Comparison of ENCODE assay signal across 8 cellular contexts in the genomic region with DNA sequence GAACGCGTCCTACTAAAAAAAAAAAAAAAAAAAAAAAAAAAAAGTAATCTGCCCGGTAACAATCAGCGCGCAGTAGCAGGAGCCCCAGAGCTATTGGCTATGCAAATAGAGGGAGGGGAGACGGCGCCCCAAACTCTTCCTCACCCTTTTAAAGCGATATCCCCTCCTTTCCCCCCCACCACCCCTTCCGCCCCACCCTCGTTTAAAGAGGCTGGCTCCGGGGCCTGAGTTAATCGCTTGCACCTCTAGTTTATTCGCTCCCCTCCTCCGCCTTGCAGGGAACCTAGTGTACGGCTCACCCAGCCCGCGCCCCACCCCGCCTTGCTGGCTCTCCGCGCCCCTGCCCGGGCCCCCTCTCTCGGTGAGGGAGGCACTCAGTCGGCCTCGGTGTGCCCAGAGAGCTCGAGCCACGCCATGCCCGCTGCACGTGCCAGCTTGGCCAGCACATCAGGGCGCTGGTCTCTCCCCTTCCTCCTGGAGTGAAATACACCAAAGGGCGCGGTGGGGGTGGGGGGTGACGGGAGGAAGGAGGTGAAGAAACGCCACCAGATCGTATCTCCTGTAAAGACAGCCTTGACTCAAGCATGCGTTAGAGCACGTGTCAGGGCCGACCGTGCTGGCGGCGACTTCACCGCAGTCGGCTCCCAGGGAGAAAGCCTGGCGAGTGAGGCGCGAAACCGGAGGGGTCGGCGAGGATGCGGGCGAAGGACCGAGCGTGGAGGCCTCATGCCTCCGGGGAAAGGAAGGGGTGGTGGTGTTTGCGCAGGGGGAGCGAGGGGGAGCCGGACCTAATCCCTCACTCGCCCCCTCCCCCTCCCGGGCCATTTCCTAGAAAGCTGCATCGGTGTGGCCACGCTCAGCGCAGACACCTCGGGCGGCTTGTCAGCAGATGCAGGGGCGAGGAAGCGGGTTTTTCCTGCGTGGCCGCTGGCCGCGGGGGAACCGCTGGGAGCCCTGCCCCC. TPM values are rescaled to one million over a fixed set of nuclear protein-coding genes. Genes with fewer than 3 reads are reported as not detected.
A peak's percentile ranks its signal among the peaks of the same experiment; 100 is the strongest.
DNase-seq lines count a peak whose midpoint lies in the region; ATAC-seq, FAIRE-seq and TF ChIP-seq lines count a peak whose summit lies in the region.

No MANE protein-coding gene starts in this region.

- FAIRE-seq in D721Med (lab: Jason Lieb, UNC): no peak

- peak overlapping the region; percentile 85 to 96 for H3K18ac ChIP-seq in mesenchymal stem cell (ENCODE audit: low read depth in 1 of 2, low read length in 2 of 2)

- peak overlapping the region; percentile 91 for H2BK15ac ChIP-seq in mesenchymal stem cell (ENCODE audit: low read depth, poor library complexity, severe bottlenecking)

- H3K27me3 Mint-ChIP-seq in activated CD4-positive, alpha-beta memory T cell treated with anti-CD3 and anti-CD28 coated beads, Interleukin-2, amount 10 ng/mL, durations not matched to agents 7 days and 5 days: peaks cover 10% of the 10 kb centered on the region

- no peak overlapping the region for H2BK5ac ChIP-seq in mesenchymal stem cell (ENCODE audit: low read depth, low read length, poor library complexity, severe bottlenecking)

- DNase-seq in D721Med (ENCODE audit: insufficient read length, low spot score): peak; percentile 64
- DNase-seq in LHCN-M2 (ENCODE audit: low read depth): peak; percentile 84
- DNase-seq in activated CD4-positive, alpha-beta memory T cell treated with anti-CD3 and anti-CD28 coated beads, Interleukin-2, amount 10 ng/mL, durations not matched to agents 7 days and 5 days: peak; percentile 94
- DNase-seq in ecto neural progenitor cell (ENCODE audit: low spot score): peak; percentile 91
- peak; percentile 83 for DNase-seq in mesenchymal stem cell
- peak; percentile 75 for DNase-seq in stimulated activated CD8-positive, alpha-beta memory T cell treated with anti-CD3 and anti-CD28 coated beads, Interleukin-12 subunit alpha, Interleukin-12 subunit beta, amount 100 ng/mL, for 1 hour (ENCODE audit: low read depth)
- no peak for DNase-seq in HuH-7 (ENCODE audit: low spot score)

- peaks cover 32% of the 10 kb centered on the region for H3K4me1 ChIP-seq in mesenchymal stem cell (ENCODE audit: control insufficient read depth, insufficient read depth, low read depth, low read length)

- peak overlapping the region; percentile 41 for H4K8ac ChIP-seq in mesenchymal stem cell (ENCODE audit: low read length)

- H3K36me3 Mint-ChIP-seq in activated CD4-positive, alpha-beta memory T cell treated with anti-CD3 and anti-CD28 coated beads, Interleukin-2, amount 10 ng/mL, durations not matched to agents 7 days and 5 days (ENCODE audit: low read depth): peaks cover 41% of the 10 kb centered on the region

- ATAC-seq in GM21526 (IDR thresholded peaks at IDR 0.05; ENCODE audit: low FRiP score, unreplicated experiment): peak; percentile 29

- no peak overlapping the region for H2AK5ac ChIP-seq in mesenchymal stem cell (ENCODE audit: low read length, severe bottlenecking)

- H2BK12ac ChIP-seq in mesenchymal stem cell (ENCODE audit: low read length in 2 of 2): peak overlapping the region in 1 of 2 experiments; percentile 98

- peaks cover 36% of the 10 kb centered on the region for H3K4me1 Mint-ChIP-seq in activated CD4-positive, alpha-beta memory T cell treated with anti-CD3 and anti-CD28 coated beads, Interleukin-2, amount 10 ng/mL, durations not matched to agents 7 days and 5 days

- peaks cover 12% of the 10 kb centered on the region for H3K79me1 ChIP-seq in mesenchymal stem cell (replicated peaks; ENCODE audit: low read length, poor library complexity, severe bottlenecking)

- H3K36me3 ChIP-seq in mesenchymal stem cell (ENCODE audit: control insufficient read depth in 1 of 2, insufficient read depth in 2 of 2, low read depth in 1 of 2, low read length in 2 of 2): peaks cover 8 to 9% of the 10 kb centered on the region in 2 experiments

- peak overlapping the region; percentile 100 for H3K27ac Mint-ChIP-seq in activated CD4-positive, alpha-beta memory T cell treated with anti-CD3 and anti-CD28 coated beads, Interleukin-2, amount 10 ng/mL, durations not matched to agents 7 days and 5 days

- POLR2A ChIA-PET in activated CD4-positive, alpha-beta memory T cell treated with anti-CD3 and anti-CD28 coated beads, Interleukin-2, amount 10 ng/mL, durations not matched to agents 7 days and 5 days (lab: Charles Lee): interaction anchor here (0.7 to 22.7 kb wide), 38 partner anchors 9 to 401 kb away, joined by 3 to 422 read pairs (median 5); a partner anchor contains a TSS

- no peaks in the 10 kb centered on the region for H3K9me3 Mint-ChIP-seq in activated CD4-positive, alpha-beta memory T cell treated with anti-CD3 and anti-CD28 coated beads, Interleukin-2, amount 10 ng/mL, durations not matched to agents 7 days and 5 days

- no peak overlapping the region for H3K23ac ChIP-seq in mesenchymal stem cell (ENCODE audit: low read length in 2 of 2)

- H3K9ac ChIP-seq in mesenchymal stem cell (ENCODE audit: low read length): peak overlapping the region; percentile 75

- H3K27me3 ChIP-seq in mesenchymal stem cell (ENCODE audit: control insufficient read depth in 1 of 2, insufficient read depth in 1 of 2, low read length in 2 of 2): peaks cover 33 to 75% of the 10 kb centered on the region in 2 experiments

- H3K9me3 ChIP-seq in mesenchymal stem cell (ENCODE audit: control insufficient read depth, low read length): no peaks in the 10 kb centered on the region

- H3K4me3 Mint-ChIP-seq in activated CD4-positive, alpha-beta memory T cell treated with anti-CD3 and anti-CD28 coated beads, Interleukin-2, amount 10 ng/mL, durations not matched to agents 7 days and 5 days: peak overlapping the region; percentile 97

- under 1% methylated on average over 59 of the region's 70 CpGs for WGBS in mesenchymal stem cell

- peak overlapping the region; percentile 67 for H4K91ac ChIP-seq in mesenchymal stem cell (ENCODE audit: low read length)

- peak overlapping the region; percentile 1 for H2BK120ac ChIP-seq in mesenchymal stem cell (ENCODE audit: low read depth, low read length)

- peak overlapping the region in 1 of 2 experiments; percentile 12 for H3K14ac ChIP-seq in mesenchymal stem cell (ENCODE audit: low read length in 2 of 2)

- no peak for TF ChIP-seq CTCF in D721Med (IDR thresholded peaks at IDR 0.05; ENCODE audit: insufficient read depth, missing control alignments)

- H3K27ac ChIP-seq in mesenchymal stem cell (ENCODE audit: low read length, poor library complexity, severe bottlenecking): no peak overlapping the region

- H2AFZ ChIP-seq in mesenchymal stem cell (ENCODE audit: low read depth, low read length): no peak overlapping the region

- CTCF ChIA-PET in activated CD4-positive, alpha-beta memory T cell treated with anti-CD3 and anti-CD28 coated beads, Interleukin-2, amount 10 ng/mL, durations not matched to agents 7 days and 5 days (lab: Charles Lee): interaction anchor here (0.7 to 13.5 kb wide), 13 partner anchors 54 to 389 kb away, joined by 3 to 190 read pairs (median 4); no protein-coding TSS in a partner anchor

- H3K4me2 ChIP-seq in mesenchymal stem cell (ENCODE audit: low read length, poor library complexity, severe bottlenecking): peak overlapping the region; percentile 91

- peak overlapping the region; percentile 60 for H3K4ac ChIP-seq in mesenchymal stem cell (ENCODE audit: low read depth in 1 of 2, low read length in 2 of 2)

- H3K4me3 ChIP-seq in mesenchymal stem cell (ENCODE audit: insufficient read depth in 1 of 2, low read depth in 1 of 2, low read length in 2 of 2): peak overlapping the region; percentile 42 to 91

RNA-seq across cellular contexts. Expression of a gene that starts 1.3 kb away (rescaled TPM):
- 109 and 133 TPM in 2 replicates for total RNA-seq in LHCN-M2 (2014; rRNA removed)
- 22.7 TPM for polyA plus RNA-seq in LHCN-M2 (2012)
- total RNA-seq in activated CD4-positive, alpha-beta memory T cell treated with anti-CD3 and anti-CD28 coated beads, Interleukin-2, amount 10 ng/mL, durations not matched to agents 7 days and 5 days: 100 to 1,000 TPM; 389 to 401 TPM
- 42.1 TPM for polyA plus RNA-seq in mesenchymal stem cell (2013, experiment 1 of 2)
- polyA plus RNA-seq in mesenchymal stem cell (2013, experiment 2 of 2): 38.2 TPM

RNA-seq across cellular contexts. Expression of a gene that starts 48.7 kb away (rescaled TPM):
- total RNA-seq in LHCN-M2 (2014; rRNA removed): 17.2 and 18.4 TPM in 2 replicates
- 15.0 TPM for polyA plus RNA-seq in LHCN-M2 (2012)
- total RNA-seq in activated CD4-positive, alpha-beta memory T cell treated with anti-CD3 and anti-CD28 coated beads, Interleukin-2, amount 10 ng/mL, durations not matched to agents 7 days and 5 days: 10 to 100 TPM; 11.8 to 12.8 TPM
- 24.2 TPM for polyA plus RNA-seq in mesenchymal stem cell (2013, experiment 1 of 2)
- polyA plus RNA-seq in mesenchymal stem cell (2013, experiment 2 of 2): 25.9 TPM
